Comparison of ENCODE assay signal across 9 cellular contexts in the genomic region with DNA sequence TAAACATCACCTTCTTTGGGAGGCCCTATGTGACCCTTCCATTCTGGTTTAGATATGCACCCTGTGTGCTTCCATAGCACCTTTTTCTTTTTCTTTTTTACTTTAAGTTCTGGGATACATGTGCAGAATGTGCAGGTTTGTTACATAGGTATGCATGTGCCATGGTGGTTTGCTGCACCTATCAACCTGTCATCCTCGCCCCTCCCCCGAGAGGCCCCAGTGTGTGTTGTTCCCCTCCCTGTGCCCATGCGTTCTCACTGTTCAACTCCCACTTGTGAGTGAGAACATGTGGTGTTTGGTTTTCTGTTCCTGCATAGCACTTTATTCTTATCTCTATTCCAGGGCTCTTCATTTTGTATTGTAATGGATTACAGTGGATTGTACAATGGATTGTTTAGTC. TPM values are rescaled to one million over a fixed set of nuclear protein-coding genes. Genes with fewer than 3 reads are reported as not detected.
DNase-seq lines count a peak whose midpoint lies in the region; ATAC-seq and TF ChIP-seq lines count a peak whose summit lies in the region.
"Not testable (repeated sequence)": the region's sequence is repeated elsewhere in the genome, so short reads cannot be mapped to it uniquely, and the experiment has no call there.
"Had no signal": no experiment of that assay in that cellular context is flagged by ENCODE, and none has a peak within 500 bp of the region (broad histone marks: within the 10 kb centered on the region; RNA-seq: fewer than 3 reads in every experiment).

No MANE protein-coding gene starts in this region.

- not testable (repeated sequence) for TF ChIP-seq CTCF in DND-41 (IDR thresholded peaks at IDR 0.05; ENCODE audit: borderline replicate concordance, extremely low read depth, low read length, poor library complexity, severe bottlenecking); SU-DHL-6 (IDR thresholded peaks at IDR 0.05; ENCODE audit: insufficient read depth, low read length, poor library complexity, severe bottlenecking); natural killer cell (IDR thresholded peaks at IDR 0.05)

- H3K4me2 ChIP-seq in DND-41 (ENCODE audit: insufficient read depth, low read length) = peak overlapping the region; percentile 84
- peak overlapping the region; percentile 87 for H3K4me2 ChIP-seq in SU-DHL-6 (ENCODE audit: low read depth, low read length, poor library complexity, severe bottlenecking)

- H2AFZ ChIP-seq in DND-41 (ENCODE audit: low read depth, low read length); SU-DHL-6 (ENCODE audit: low read depth, low read length, severe bottlenecking): not testable (repeated sequence)

- H3K27ac Mint-ChIP-seq in activated CD4-positive, alpha-beta memory T cell treated with anti-CD3 and anti-CD28 coated beads, Interleukin-2, amount 10 ng/mL, durations not matched to agents 7 days and 5 days = peak overlapping the region; percentile 45
- peak overlapping the region; percentile 93 for H3K27ac Mint-ChIP-seq in activated naive CD4-positive, alpha-beta T cell treated with anti-CD3 and anti-CD28 coated beads for 36 hours
- peak overlapping the region; percentile 38 for H3K27ac Mint-ChIP-seq in dendritic cell treated with granulocyte-macrophage colony-stimulating factor and Interleukin-4, amounts not matched to agents 40 ng/mL and 50 ng/mL, for 4 days
- peak overlapping the region; percentile 96 to 97 for H3K27ac Mint-ChIP-seq in natural killer cell
- peak overlapping the region; percentile 99 for H3K27ac Mint-ChIP-seq in stimulated activated naive CD8-positive, alpha-beta T cell treated with anti-CD3 and anti-CD28 coated beads, Interleukin-15, Interleukin-2, amounts not matched to agents 100 ng/mL and 50 ng/mL, for 24 hours

- H4K20me1 ChIP-seq in DND-41 (ENCODE audit: insufficient read depth, low read length); SU-DHL-6 (ENCODE audit: low read depth, low read length): not testable (repeated sequence)

- ATAC-seq in DND-41 (ENCODE audit: insufficient read depth, low read depth); natural killer cell: not testable (repeated sequence)

- H3F3A ChIP-seq in SU-DHL-6 (ENCODE audit: insufficient read depth) = not testable (repeated sequence)

- H3K9ac ChIP-seq in DND-41 (ENCODE audit: low read depth, low read length) = not testable (repeated sequence)
- 0 out of 2 replicates have a peak overlapping the region, but pooled peaks have one; percentile 4 for H3K9ac ChIP-seq in SU-DHL-6 (ENCODE audit: low read length)

- not testable (repeated sequence) for H3K9me3 Mint-ChIP-seq in activated CD4-positive, alpha-beta memory T cell treated with anti-CD3 and anti-CD28 coated beads, Interleukin-2, amount 10 ng/mL, durations not matched to agents 7 days and 5 days; activated naive CD4-positive, alpha-beta T cell treated with anti-CD3 and anti-CD28 coated beads for 36 hours; dendritic cell treated with granulocyte-macrophage colony-stimulating factor and Interleukin-4, amounts not matched to agents 40 ng/mL and 50 ng/mL, for 4 days; natural killer cell; stimulated activated naive CD8-positive, alpha-beta T cell treated with anti-CD3 and anti-CD28 coated beads, Interleukin-15, Interleukin-2, amounts not matched to agents 100 ng/mL and 50 ng/mL, for 24 hours

- peaks cover 10% of the 10 kb centered on the region; the same call in 1 of the 2 replicates for H3K36me3 ChIP-seq in DND-41 (ENCODE audit: insufficient read depth, low read length)
- not testable (repeated sequence) for H3K36me3 ChIP-seq in SU-DHL-6 (ENCODE audit: low read length)

- not testable (repeated sequence) for H3K27ac ChIP-seq in DND-41 (ENCODE audit: low read length); SU-DHL-6 (ENCODE audit: low read depth, low read length)

- peak overlapping the region; percentile 98 for H3K4me3 Mint-ChIP-seq in activated CD4-positive, alpha-beta memory T cell treated with anti-CD3 and anti-CD28 coated beads, Interleukin-2, amount 10 ng/mL, durations not matched to agents 7 days and 5 days
- H3K4me3 Mint-ChIP-seq in activated naive CD4-positive, alpha-beta T cell treated with anti-CD3 and anti-CD28 coated beads for 36 hours = peak overlapping the region; percentile 98
- H3K4me3 Mint-ChIP-seq in dendritic cell treated with granulocyte-macrophage colony-stimulating factor and Interleukin-4, amounts not matched to agents 40 ng/mL and 50 ng/mL, for 4 days = not testable (repeated sequence)
- peak overlapping the region; percentile 78 for H3K4me3 Mint-ChIP-seq in natural killer cell
- peak overlapping the region; percentile 99 for H3K4me3 Mint-ChIP-seq in stimulated activated naive CD8-positive, alpha-beta T cell treated with anti-CD3 and anti-CD28 coated beads, Interleukin-15, Interleukin-2, amounts not matched to agents 100 ng/mL and 50 ng/mL, for 24 hours

- DNase-seq in DND-41; activated CD4-positive, alpha-beta memory T cell treated with anti-CD3 and anti-CD28 coated beads, Interleukin-2, amount 10 ng/mL, durations not matched to agents 7 days and 5 days; natural killer cell: not testable (repeated sequence)
- peak; percentile 56 for DNase-seq in activated naive CD4-positive, alpha-beta T cell treated with anti-CD3 and anti-CD28 coated beads for 36 hours
- peak; percentile 46 for DNase-seq in stimulated activated CD4-positive, alpha-beta T cell treated with anti-CD3 and anti-CD28 coated beads, Interleukin-1b, Interleukin-23, amount 100 ng/mL, for 48 hours

- peaks cover 33% of the 10 kb centered on the region for H3K36me3 Mint-ChIP-seq in activated CD4-positive, alpha-beta memory T cell treated with anti-CD3 and anti-CD28 coated beads, Interleukin-2, amount 10 ng/mL, durations not matched to agents 7 days and 5 days (ENCODE audit: low read depth)
- H3K36me3 Mint-ChIP-seq in activated naive CD4-positive, alpha-beta T cell treated with anti-CD3 and anti-CD28 coated beads for 36 hours (ENCODE audit: low read depth) = peaks cover 23% of the 10 kb centered on the region
- peaks cover 45% of the 10 kb centered on the region for H3K36me3 Mint-ChIP-seq in dendritic cell treated with granulocyte-macrophage colony-stimulating factor and Interleukin-4, amounts not matched to agents 40 ng/mL and 50 ng/mL, for 4 days (ENCODE audit: low read depth)
- H3K36me3 Mint-ChIP-seq in natural killer cell = not testable (repeated sequence)
- peaks cover 42% of the 10 kb centered on the region for H3K36me3 Mint-ChIP-seq in stimulated activated naive CD8-positive, alpha-beta T cell treated with anti-CD3 and anti-CD28 coated beads, Interleukin-15, Interleukin-2, amounts not matched to agents 100 ng/mL and 50 ng/mL, for 24 hours (ENCODE audit: low read depth)

- H3K9me3 ChIP-seq in DND-41 (ENCODE audit: insufficient read depth, low read length, severe bottlenecking); SU-DHL-6 (ENCODE audit: insufficient read depth, low read length): not testable (repeated sequence)

- not testable (repeated sequence) for H3K27me3 Mint-ChIP-seq in activated CD4-positive, alpha-beta memory T cell treated with anti-CD3 and anti-CD28 coated beads, Interleukin-2, amount 10 ng/mL, durations not matched to agents 7 days and 5 days; activated naive CD4-positive, alpha-beta T cell treated with anti-CD3 and anti-CD28 coated beads for 36 hours (ENCODE audit: low read depth); dendritic cell treated with granulocyte-macrophage colony-stimulating factor and Interleukin-4, amounts not matched to agents 40 ng/mL and 50 ng/mL, for 4 days; natural killer cell (ENCODE audit: low read depth in 2 of 2); stimulated activated naive CD8-positive, alpha-beta T cell treated with anti-CD3 and anti-CD28 coated beads, Interleukin-15, Interleukin-2, amounts not matched to agents 100 ng/mL and 50 ng/mL, for 24 hours

- H3K79me2 ChIP-seq in DND-41 (ENCODE audit: insufficient read depth, low read length) (peaks cover 81% of the 10 kb centered on the region), SU-DHL-6 (ENCODE audit: insufficient read depth, low read length) (peaks cover 76% of the 10 kb centered on the region)

- not testable (repeated sequence) for H3K9me2 ChIP-seq in SU-DHL-6 (replicated peaks; ENCODE audit: insufficient read depth, low read length)

- CTCF ChIA-PET in activated CD4-positive, alpha-beta memory T cell treated with anti-CD3 and anti-CD28 coated beads, Interleukin-2, amount 10 ng/mL, durations not matched to agents 7 days and 5 days (lab: Charles Lee) = interaction anchor here (1.0 kb wide), 1 partner anchor 93 kb away, joined by 4 read pairs; no protein-coding TSS in a partner anchor
- CTCF ChIA-PET in activated naive CD4-positive, alpha-beta T cell treated with anti-CD3 and anti-CD28 coated beads for 36 hours (lab: Charles Lee) = not testable (repeated sequence)

- POLR2A ChIA-PET in activated CD4-positive, alpha-beta memory T cell treated with anti-CD3 and anti-CD28 coated beads, Interleukin-2, amount 10 ng/mL, durations not matched to agents 7 days and 5 days (lab: Charles Lee) = not testable (repeated sequence)

- H3K4me1 Mint-ChIP-seq in activated CD4-positive, alpha-beta memory T cell treated with anti-CD3 and anti-CD28 coated beads, Interleukin-2, amount 10 ng/mL, durations not matched to agents 7 days and 5 days = peaks cover 74% of the 10 kb centered on the region
- peaks cover 68% of the 10 kb centered on the region for H3K4me1 Mint-ChIP-seq in activated naive CD4-positive, alpha-beta T cell treated with anti-CD3 and anti-CD28 coated beads for 36 hours (ENCODE audit: low read depth)
- H3K4me1 Mint-ChIP-seq in dendritic cell treated with granulocyte-macrophage colony-stimulating factor and Interleukin-4, amounts not matched to agents 40 ng/mL and 50 ng/mL, for 4 days (ENCODE audit: low read depth) = peaks cover 62% of the 10 kb centered on the region
- H3K4me1 Mint-ChIP-seq in natural killer cell = peaks cover 46 to 51% of the 10 kb centered on the region in 2 donors
- H3K4me1 Mint-ChIP-seq in stimulated activated naive CD8-positive, alpha-beta T cell treated with anti-CD3 and anti-CD28 coated beads, Interleukin-15, Interleukin-2, amounts not matched to agents 100 ng/mL and 50 ng/mL, for 24 hours (ENCODE audit: low read depth) = peaks cover 77% of the 10 kb centered on the region

- H3K4me1 ChIP-seq in DND-41 (ENCODE audit: insufficient read depth, low read length) = peaks cover 59% of the 10 kb centered on the region

- intact Hi-C loops in activated naive CD4-positive, alpha-beta T cell treated with anti-CD3 and anti-CD28 coated beads for 36 hours (cut with micrococcal nuclease) = loop anchor here (5.0 to 10.0 kb wide), 2 partner anchors 892 to 1130 kb away; a partner anchor contains a TSS
- intact Hi-C loops in dendritic cell treated with granulocyte-macrophage colony-stimulating factor and Interleukin-4, amounts not matched to agents 40 ng/mL and 50 ng/mL, for 4 days (cut with micrococcal nuclease) = loop anchor here (5.0 kb wide), 1 partner anchor 52 kb away; a partner anchor contains a TSS
- intact Hi-C loops in natural killer cell (cut with micrococcal nuclease) = not testable (repeated sequence)

- H3K4me3 ChIP-seq in DND-41 (ENCODE audit: low read depth in 1 of 2, low read length in 2 of 2) = peak overlapping the region in 1 of 2 experiments; percentile 23; a peak in 1 of 4 replicates
- not testable (repeated sequence) for H3K4me3 ChIP-seq in SU-DHL-6 (ENCODE audit: insufficient read depth, low read length, poor library complexity, severe bottlenecking)

- H3K27me3 ChIP-seq in DND-41 (ENCODE audit: insufficient read depth, low read length, poor library complexity); SU-DHL-6 (ENCODE audit: low read length): not testable (repeated sequence)

RNA-seq across cellular contexts. Expression of a gene that starts 2.3 kb away (rescaled TPM):
- 10 to 100 TPM; 38.4 to 42.9 TPM for total RNA-seq in activated CD4-positive, alpha-beta memory T cell treated with anti-CD3 and anti-CD28 coated beads, Interleukin-2, amount 10 ng/mL, durations not matched to agents 7 days and 5 days
- 10 to 100 TPM; 30.2 to 32.0 TPM for total RNA-seq in activated naive CD4-positive, alpha-beta T cell treated with anti-CD3 and anti-CD28 coated beads for 36 hours
- total RNA-seq in natural killer cell = 100 to 1,000 TPM; 100 to 122 (median 115) TPM

RNA-seq across cellular contexts. Expression of a gene that starts 18.2 kb away (rescaled TPM):
- 10 to 100 TPM; 11.4 to 12.2 TPM for total RNA-seq in activated CD4-positive, alpha-beta memory T cell treated with anti-CD3 and anti-CD28 coated beads, Interleukin-2, amount 10 ng/mL, durations not matched to agents 7 days and 5 days
- total RNA-seq in activated naive CD4-positive, alpha-beta T cell treated with anti-CD3 and anti-CD28 coated beads for 36 hours = under 1 TPM; 0.21 to 0.25 TPM
- total RNA-seq in natural killer cell = 10 to 100 TPM in 2 of 3 donors, 1 to 10 TPM in 1; 9.5 to 16.9 (median 13.0) TPM
- total RNA-seq: H9 had no signal

RNA-seq across cellular contexts. Expression of a gene that starts 39.1 kb away (rescaled TPM):
- 1 to 10 TPM in 1 of 2 experiments, under 1 TPM in 1; 0.50 to 1.7 TPM for total RNA-seq in activated CD4-positive, alpha-beta memory T cell treated with anti-CD3 and anti-CD28 coated beads, Interleukin-2, amount 10 ng/mL, durations not matched to agents 7 days and 5 days
- total RNA-seq in activated naive CD4-positive, alpha-beta T cell treated with anti-CD3 and anti-CD28 coated beads for 36 hours = 1 to 10 TPM; 1.2 TPM
- 1 to 10 TPM; 1.6 to 6.9 (median 1.7) TPM for total RNA-seq in natural killer cell

RNA-seq across cellular contexts. Expression of a gene that starts 51.8 kb away (rescaled TPM):
- total RNA-seq in activated CD4-positive, alpha-beta memory T cell treated with anti-CD3 and anti-CD28 coated beads, Interleukin-2, amount 10 ng/mL, durations not matched to agents 7 days and 5 days = 10 to 100 TPM; 19.6 to 20.4 TPM
- total RNA-seq in activated naive CD4-positive, alpha-beta T cell treated with anti-CD3 and anti-CD28 coated beads for 36 hours = 10 to 100 TPM; 17.6 to 17.7 TPM
- 10 to 100 TPM; 27.8 to 28.5 (median 28.4) TPM for total RNA-seq in natural killer cell

Comparison
In these comparisons a context has a peak if more than half of its experiments do, and no peak if none do; other contexts are left out.
1. H3K27ac Mint-ChIP-seq: peak in every context shown above with its lines; median percentile 99 in stimulated activated naive CD8-positive, alpha-beta T cell treated with anti-CD3 and anti-CD28 coated beads, Interleukin-15, Interleukin-2, amounts not matched to agents 100 ng/mL and 50 ng/mL, for 24 hours; 96 in natural killer cell; 93 in activated naive CD4-positive, alpha-beta T cell treated with anti-CD3 and anti-CD28 coated beads for 36 hours; 45 in activated CD4-positive, alpha-beta memory T cell treated with anti-CD3 and anti-CD28 coated beads, Interleukin-2, amount 10 ng/mL, durations not matched to agents 7 days and 5 days; 38 in dendritic cell treated with granulocyte-macrophage colony-stimulating factor and Interleukin-4, amounts not matched to agents 40 ng/mL and 50 ng/mL, for 4 days.
2. RNA of a gene that starts 18.2 kb away (total RNA-seq): 9.5 to 16.9 TPM in natural killer cell and 11.4 to 12.2 TPM in activated CD4-positive, alpha-beta memory T cell treated with anti-CD3 and anti-CD28 coated beads, Interleukin-2, amount 10 ng/mL, durations not matched to agents 7 days and 5 days; 0.21 to 0.25 TPM in activated naive CD4-positive, alpha-beta T cell treated with anti-CD3 and anti-CD28 coated beads for 36 hours; every median in the first group is over 4 times any median in the second.